Comparison of ENCODE assay signal across 8 cellular contexts in the genomic region with DNA sequence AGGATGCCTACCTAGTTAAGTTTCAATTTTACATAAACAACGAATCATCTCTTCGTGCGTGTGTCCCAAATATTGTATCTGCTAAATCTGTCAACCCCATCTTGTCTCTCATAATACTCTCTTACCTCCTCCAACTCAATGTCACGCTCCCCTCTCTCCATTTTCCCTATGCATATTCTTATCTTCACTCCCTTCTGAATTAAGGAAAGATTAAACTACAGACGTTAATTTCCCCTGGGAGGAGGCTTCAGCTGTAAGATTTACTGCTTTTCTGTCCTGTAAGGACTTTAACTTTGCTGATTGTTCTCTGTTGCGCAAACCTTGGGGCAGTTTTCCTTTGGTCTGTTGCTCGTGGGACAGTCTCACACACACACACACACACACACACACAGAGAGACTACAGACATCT. TPM values are rescaled to one million over a fixed set of nuclear protein-coding genes. Genes with fewer than 3 reads are reported as not detected.
DNase-seq lines count a peak whose midpoint lies in the region; ATAC-seq and TF ChIP-seq lines count a peak whose summit lies in the region.

No MANE protein-coding gene starts in this region.

- no peak for TF ChIP-seq POLR2A in prostate gland (IDR thresholded peaks at IDR 0.05)

- peak overlapping the region; percentile 45 to 54 for H3K4me3 ChIP-seq in prostate gland

- peak overlapping the region; percentile 90 for H3K4me3 Mint-ChIP-seq in activated CD8-positive, alpha-beta T cell treated with anti-CD3 and anti-CD28 coated beads for 36 hours

- CTCF ChIA-PET in activated CD8-positive, alpha-beta T cell treated with anti-CD3 and anti-CD28 coated beads for 36 hours (lab: Charles Lee) = interaction anchor here (0.6 to 1.4 kb wide), 2 partner anchors 24 to 58 kb away, joined by 3 read pairs; no protein-coding TSS in a partner anchor

- no peaks in the 10 kb centered on the region for H3K36me3 ChIP-seq in prostate gland

- H3K9me3 Mint-ChIP-seq in activated CD8-positive, alpha-beta T cell treated with anti-CD3 and anti-CD28 coated beads for 36 hours = no peaks in the 10 kb centered on the region

- peak overlapping the region; percentile 95 for H3K27ac Mint-ChIP-seq in activated CD8-positive, alpha-beta T cell treated with anti-CD3 and anti-CD28 coated beads for 36 hours

- no peaks in the 10 kb centered on the region for H3K9me3 ChIP-seq in prostate gland

- DNase-seq in EH (ENCODE audit: low read depth) (peak; percentile 30), globus pallidus (ENCODE audit: low spot score) (peak; percentile 21), prostate gland (ENCODE audit: low spot score) (peak; percentile 4), amniotic stem cell (lab: John Stamatoyannopoulos, UW) (no peak)
- DNase-seq in activated CD8-positive, alpha-beta T cell treated with anti-CD3 and anti-CD28 coated beads for 36 hours = peak; percentile 9

- POLR2A ChIA-PET in activated CD8-positive, alpha-beta T cell treated with anti-CD3 and anti-CD28 coated beads for 36 hours (lab: Charles Lee) = no interaction called here

- H3K27me3 Mint-ChIP-seq in activated CD8-positive, alpha-beta T cell treated with anti-CD3 and anti-CD28 coated beads for 36 hours = no peaks in the 10 kb centered on the region

- 2% methylated on average over 7 of the region's 7 CpGs for WGBS in prostate gland

- TF ChIP-seq CTCF in activated CD8-positive, alpha-beta T cell treated with anti-CD3 and anti-CD28 coated beads for 36 hours (IDR thresholded peaks at IDR 0.05) = no peak
- TF ChIP-seq CTCF in prostate gland (IDR thresholded peaks at IDR 0.05) = no peak

- H3K36me3 Mint-ChIP-seq in activated CD8-positive, alpha-beta T cell treated with anti-CD3 and anti-CD28 coated beads for 36 hours (ENCODE audit: low read depth) = peaks cover 12% of the 10 kb centered on the region

- H3K4me1 Mint-ChIP-seq in activated CD8-positive, alpha-beta T cell treated with anti-CD3 and anti-CD28 coated beads for 36 hours (ENCODE audit: low read depth) = peaks cover 48% of the 10 kb centered on the region

- H3K27ac ChIP-seq in prostate gland = peak overlapping the region; percentile 67 to 77

- intact Hi-C loops in activated CD8-positive, alpha-beta T cell treated with anti-CD3 and anti-CD28 coated beads for 36 hours (cut with micrococcal nuclease) = loop anchor here (5.0 kb wide), 1 partner anchor 116 kb away; the partner anchor contains the start of gene UPRT
- intact Hi-C loops in prostate gland (cut with DNase I) = loop anchor here (10.0 kb wide), 3 partner anchors 232 to 552 kb away; partner anchors contain the start of gene NEXMIF

- no peaks in the 10 kb centered on the region for H3K4me1 ChIP-seq in prostate gland (replicated peaks)

- no peaks in the 10 kb centered on the region for H3K27me3 ChIP-seq in prostate gland (replicated peaks; ENCODE audit: insufficient read depth)

- peak; percentile 16 for ATAC-seq in HG03066 (IDR thresholded peaks at IDR 0.05; ENCODE audit: low read depth, unreplicated experiment)
- ATAC-seq in activated CD8-positive, alpha-beta T cell treated with anti-CD3 and anti-CD28 coated beads for 36 hours = no peak
- ATAC-seq in HG03571 (IDR thresholded peaks at IDR 0.05; ENCODE audit: unreplicated experiment) = no peak
- no peak for ATAC-seq in GM19351 (IDR thresholded peaks at IDR 0.05; ENCODE audit: unreplicated experiment)

RNA-seq across cellular contexts. Expression of gene ABCB7, which starts 0.5 kb away (rescaled TPM):
- 10 to 100 TPM; 50.5 to 52.0 TPM for total RNA-seq in activated CD8-positive, alpha-beta T cell treated with anti-CD3 and anti-CD28 coated beads for 36 hours
- total RNA-seq in prostate gland = 10 to 100 TPM; 41.1 to 64.3 TPM
